Comparison of ENCODE assay signal across 10 cellular contexts in the genomic region with DNA sequence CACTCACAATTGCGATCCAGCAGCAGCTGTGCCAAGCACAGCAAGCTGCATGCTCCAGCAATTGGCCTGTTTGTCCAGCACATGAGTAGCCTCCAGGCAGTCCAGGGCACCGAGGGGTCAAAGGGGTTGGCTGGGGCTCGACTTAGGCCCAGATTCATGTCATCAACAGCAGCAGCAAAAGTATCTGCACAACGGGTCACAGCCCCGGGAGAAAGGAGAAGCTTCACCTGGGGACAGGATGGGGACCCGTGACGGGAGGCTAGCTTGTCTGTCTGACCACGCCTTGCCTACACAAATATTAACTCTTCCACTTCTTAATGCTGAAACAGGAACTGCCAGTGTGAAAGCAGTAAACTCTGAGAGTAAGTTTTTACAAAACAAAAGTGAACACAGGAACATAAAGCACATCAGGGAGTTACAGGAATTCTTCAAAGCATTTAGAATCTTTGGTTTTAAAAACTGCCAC.
DNase-seq lines count a peak whose midpoint lies in the region; ATAC-seq lines count a peak whose summit lies in the region.
"Had no signal": no experiment of that assay in that cellular context is flagged by ENCODE, and none has a peak within 500 bp of the region (broad histone marks: within the 10 kb centered on the region; RNA-seq: fewer than 3 reads in every experiment).

No MANE protein-coding gene starts in this region.

- WGBS in mesendoderm (ENCODE audit: extremely low coverage, insufficient coverage, low lambda C conversion rate) = no CpG with 5 or more reads among the region's 8 CpGs

- no peak overlapping the region for H3K4ac ChIP-seq in mesendoderm (ENCODE audit: low read depth, low read length)

- no peak overlapping the region for H4K5ac ChIP-seq in mesendoderm (ENCODE audit: low read length)

- H3K9me3 Mint-ChIP-seq in activated CD4-positive, alpha-beta T cell treated with anti-CD3 and anti-CD28 coated beads, Interleukin-2, amount 10 ng/mL, durations not matched to agents 24 days and 14 days = peaks cover 9% of the 10 kb centered on the region

- peak; percentile 69 for DNase-seq in activated CD4-positive, alpha-beta T cell treated with anti-CD3 and anti-CD28 coated beads, Interleukin-2, amount 10 ng/mL, durations not matched to agents 24 days and 14 days
- no peak for DNase-seq in activated CD4-positive, alpha-beta T cell treated with anti-CD3 and anti-CD28 coated beads, Interleukin-2, amount 50 U/mL, for 1 hour
- DNase-seq in RPMI7951 (ENCODE audit: low read depth) (peak; percentile 12), mesendoderm (no peak), NCI-H2107 (lab: John Stamatoyannopoulos, UW) (no peak), D341Med (ENCODE audit: low spot score) (no peak)
- no peak for DNase-seq in activated CD4-positive, alpha-beta T cell treated with anti-CD3 and anti-CD28 coated beads for 4 hours

- peak overlapping the region; percentile 28 for H3K56ac ChIP-seq in mesendoderm (ENCODE audit: low read length)

- H2BK5ac ChIP-seq in mesendoderm (ENCODE audit: low read length) = no peak overlapping the region

- H3K27me3 Mint-ChIP-seq in activated CD4-positive, alpha-beta T cell treated with anti-CD3 and anti-CD28 coated beads, Interleukin-2, amount 10 ng/mL, durations not matched to agents 24 days and 14 days = no peaks in the 10 kb centered on the region

- no peaks in the 10 kb centered on the region for H3K79me2 ChIP-seq in mesendoderm (ENCODE audit: control insufficient read depth, insufficient read depth, low read length)

- no peak overlapping the region for H3K18ac ChIP-seq in mesendoderm (ENCODE audit: low read length)

- H3K79me1 ChIP-seq in mesendoderm (ENCODE audit: low read length) = no peaks in the 10 kb centered on the region

- H4K8ac ChIP-seq in mesendoderm (ENCODE audit: low read depth, low read length) = no peak overlapping the region

- no peaks in the 10 kb centered on the region for H3K36me3 ChIP-seq in mesendoderm (ENCODE audit: control insufficient read depth, insufficient read depth, low read length)
- H3K36me3 ChIP-seq: BLaER1 treated with 17β-estradiol and CSF1 and Interleukin-3, amounts not matched to agents 10 nM and 100 nM; thyroid gland had no signal

- no peak overlapping the region for H3K4me2 ChIP-seq in mesendoderm (ENCODE audit: low read length)

- H3K4me3 ChIP-seq in mesendoderm (ENCODE audit: low read length) = no peak overlapping the region
- H3K4me3 ChIP-seq: BLaER1 treated with 17β-estradiol and CSF1 and Interleukin-3, amounts not matched to agents 10 nM and 100 nM; thyroid gland had no signal

- no peak overlapping the region for H2BK15ac ChIP-seq in mesendoderm (replicated peaks; ENCODE audit: low read depth)

- H3K9ac ChIP-seq in mesendoderm (ENCODE audit: low read length) = no peak overlapping the region
- H3K9ac ChIP-seq: BLaER1 treated with 17β-estradiol and CSF1 and Interleukin-3, amounts not matched to agents 10 nM and 100 nM had no signal

- peak overlapping the region; percentile 57 for H3K4me3 Mint-ChIP-seq in activated CD4-positive, alpha-beta T cell treated with anti-CD3 and anti-CD28 coated beads, Interleukin-2, amount 10 ng/mL, durations not matched to agents 24 days and 14 days

- H3K27ac ChIP-seq in mesendoderm (ENCODE audit: low read depth, low read length) = no peak overlapping the region
- H3K27ac ChIP-seq: BLaER1 treated with 17β-estradiol and CSF1 and Interleukin-3, amounts not matched to agents 10 nM and 100 nM; thyroid gland had no signal

- peak overlapping the region; percentile 79 for H3K27ac Mint-ChIP-seq in activated CD4-positive, alpha-beta T cell treated with anti-CD3 and anti-CD28 coated beads, Interleukin-2, amount 10 ng/mL, durations not matched to agents 24 days and 14 days

- intact Hi-C loops in activated CD4-positive, alpha-beta T cell treated with anti-CD3 and anti-CD28 coated beads, Interleukin-2, amount 10 ng/mL, durations not matched to agents 24 days and 14 days (cut with micrococcal nuclease) = loop anchor here (1.0 to 2.0 kb wide), 2 partner anchors 19 to 38 kb away; no protein-coding TSS in a partner anchor

- H2BK120ac ChIP-seq in mesendoderm (ENCODE audit: low read depth, low read length) = no peak overlapping the region

- peaks cover 26% of the 10 kb centered on the region for H3K4me1 Mint-ChIP-seq in activated CD4-positive, alpha-beta T cell treated with anti-CD3 and anti-CD28 coated beads, Interleukin-2, amount 10 ng/mL, durations not matched to agents 24 days and 14 days

- no peaks in the 10 kb centered on the region for H3K27me3 ChIP-seq in mesendoderm (ENCODE audit: insufficient read depth, low read length, poor library complexity)
- H3K27me3 ChIP-seq: BLaER1 treated with 17β-estradiol and CSF1 and Interleukin-3, amounts not matched to agents 10 nM and 100 nM; thyroid gland had no signal

- H3K36me3 Mint-ChIP-seq in activated CD4-positive, alpha-beta T cell treated with anti-CD3 and anti-CD28 coated beads, Interleukin-2, amount 10 ng/mL, durations not matched to agents 24 days and 14 days (ENCODE audit: low read depth) = no peaks in the 10 kb centered on the region

- no peak overlapping the region for H3K23ac ChIP-seq in mesendoderm (ENCODE audit: low read length)

- H3K4me1 ChIP-seq in mesendoderm (ENCODE audit: control insufficient read depth, low read depth, low read length) = no peaks in the 10 kb centered on the region

- H2AK5ac ChIP-seq in mesendoderm (ENCODE audit: low read length) = no peak overlapping the region

- ATAC-seq in HG02870 (IDR thresholded peaks at IDR 0.05; ENCODE audit: unreplicated experiment) = peak; percentile 86

Comparison
In these comparisons a context has a peak if more than half of its experiments do, and no peak if none do; other contexts are left out.
1. DNase-seq: peak in activated CD4-positive, alpha-beta T cell treated with anti-CD3 and anti-CD28 coated beads, Interleukin-2, amount 10 ng/mL, durations not matched to agents 24 days and 14 days (single experiment) and RPMI7951 (single experiment); none in activated CD4-positive, alpha-beta T cell treated with anti-CD3 and anti-CD28 coated beads, Interleukin-2, amount 50 U/mL, for 1 hour (single experiment), mesendoderm (single experiment), NCI-H2107 (single experiment), D341Med (single experiment) and activated CD4-positive, alpha-beta T cell treated with anti-CD3 and anti-CD28 coated beads for 4 hours (0 of 2).